Comparison of ENCODE assay signal across 1 cellular context in genomic region chr1:206000641-206001339, GRCh38.
TF ChIP-seq lines count a peak whose summit lies in the region.

No MANE protein-coding gene starts in this region.

TF ChIP-seq in SK-N-SH, 30 proteins besides CTCF, POLR2A, EP300 and RAD21 (continued from another document):
- TF ChIP-seq REST (IDR thresholded peaks at IDR 0.05; ENCODE audit: low read depth, low read length), result no peak
- no peak for TF ChIP-seq IRF3 (IDR thresholded peaks at IDR 0.05; ENCODE audit: low read depth, low read length)
- no peak for TF ChIP-seq CHD2 (IDR thresholded peaks at IDR 0.05; ENCODE audit: low read length, partially characterized antibody)
- no peak for TF ChIP-seq USF2 (IDR thresholded peaks at IDR 0.05; ENCODE audit: borderline replicate concordance, low read depth, low read length)
- no peak for TF ChIP-seq GATA2 (CRISPR knock-in tag; IDR thresholded peaks at IDR 0.05)
TF ChIP-seq in SK-N-SH: peak in this region for 0.
